In genomic region chr1:2569060-2569459, GRCh38 we compare ENCODE assay signal across 15 cellular contexts. TPM values are rescaled to one million over a fixed set of nuclear protein-coding genes. Genes with fewer than 3 reads are reported as not detected.
DNase-seq lines count a peak whose midpoint lies in the region; ATAC-seq and TF ChIP-seq lines count a peak whose summit lies in the region.
"Had no signal": no experiment of that assay in that cellular context is flagged by ENCODE, and none has a peak within 500 bp of the region (broad histone marks: within the 10 kb centered on the region; RNA-seq: fewer than 3 reads in every experiment).

No MANE protein-coding gene starts in this region.

- H4K20me1 ChIP-seq in BLaER1, result no peaks in the 10 kb centered on the region
- peaks cover 0 to 8% (median 0%) of the 10 kb centered on the region in 11 experiments; a peak in 4 of 22 replicates for H4K20me1 ChIP-seq in BLaER1 treated with 17β-estradiol and CSF1 and Interleukin-3, amounts not matched to agents 10 nM and 100 nM

- peaks cover 40% of the 10 kb centered on the region for H3K4me1 Mint-ChIP-seq in nephron progenitor cell
- H3K4me1 Mint-ChIP-seq in stimulated activated naive B cell treated with anti-CD40 and anti-IgM and Interleukin-4, amounts not matched to agents 10 μg/mL and 1 μg/mL and 100 μg/mL, for 72 hours, result peaks cover 23 to 52% of the 10 kb centered on the region in 2 donors

- TF ChIP-seq CTCF in nephron progenitor cell (IDR thresholded peaks at IDR 0.05) (no peak), omental fat pad (IDR thresholded peaks at IDR 0.05) (no peak)

- no peak overlapping the region for H3K27ac Mint-ChIP-seq in nephron progenitor cell
- peak overlapping the region; percentile 86 for H3K27ac Mint-ChIP-seq in stimulated activated naive B cell treated with anti-CD40 and anti-IgM and Interleukin-4, amounts not matched to agents 10 μg/mL and 1 μg/mL and 100 μg/mL, for 72 hours
- H3K27ac Mint-ChIP-seq: CD8-positive, alpha-beta memory T cell had no signal

- no peak for DNase-seq in nephron progenitor cell
- DNase-seq in stimulated activated naive B cell treated with anti-CD40 and anti-IgM and Interleukin-4, amounts not matched to agents 10 μg/mL and 1 μg/mL and 100 μg/mL, for 72 hours, result no peak
- no peak for DNase-seq in amygdala (lab: John Stamatoyannopoulos, UW)
- DNase-seq in omental fat pad (ENCODE audit: low spot score), result no peak
- DNase-seq: BE2C; Caco-2; CD8-positive, alpha-beta memory T cell; DMS53; GF-D8; GOT3 had no signal

- H3K9me3 ChIP-seq in BLaER1, result peaks cover 13% of the 10 kb centered on the region
- peaks cover 12 to 39% (median 14%) of the 10 kb centered on the region in 11 experiments for H3K9me3 ChIP-seq in BLaER1 treated with 17β-estradiol and CSF1 and Interleukin-3, amounts not matched to agents 10 nM and 100 nM (replicated peaks in 1 of 11)
- H3K9me3 ChIP-seq: BE2C, Caco-2 had no signal

- H3K4me1 ChIP-seq in BLaER1, result peaks cover 58% of the 10 kb centered on the region
- H3K4me1 ChIP-seq in BLaER1 treated with 17β-estradiol and CSF1 and Interleukin-3, amounts not matched to agents 10 nM and 100 nM, result peaks cover 40 to 88% (median 54%) of the 10 kb centered on the region in 10 experiments
- H3K4me1 ChIP-seq: A549, BE2C, Caco-2, HAP-1 had no signal

- H3K9ac ChIP-seq in BLaER1, result no peak overlapping the region
- H3K9ac ChIP-seq in BLaER1 treated with 17β-estradiol and CSF1 and Interleukin-3, amounts not matched to agents 10 nM and 100 nM, result peak overlapping the region in 3 of 11 experiments; percentile 6 to 60 (median 9); a peak in 1 of 22 replicates

- no peak overlapping the region for H3K4me3 ChIP-seq in BLaER1
- H3K4me3 ChIP-seq in BLaER1 treated with 17β-estradiol and CSF1 and Interleukin-3, amounts not matched to agents 10 nM and 100 nM, result no peak overlapping the region
- H3K4me3 ChIP-seq: A549, HAP-1 had no signal

- H3K27ac ChIP-seq in BLaER1, result no peak overlapping the region
- peak overlapping the region in 2 of 11 experiments; percentile 54 to 73; a peak in 4 of 22 replicates for H3K27ac ChIP-seq in BLaER1 treated with 17β-estradiol and CSF1 and Interleukin-3, amounts not matched to agents 10 nM and 100 nM
- H3K27ac ChIP-seq: A549 had no signal

- H3K27me3 ChIP-seq in BLaER1, result no peaks in the 10 kb centered on the region
- no peaks in the 10 kb centered on the region for H3K27me3 ChIP-seq in BLaER1 treated with 17β-estradiol and CSF1 and Interleukin-3, amounts not matched to agents 10 nM and 100 nM
- H3K27me3 ChIP-seq: BE2C had no signal

- H3K4me2 ChIP-seq in BLaER1, result peak overlapping the region; percentile 79
- peak overlapping the region; percentile 68 to 85 (median 72); a peak in 21 of 22 replicates for H3K4me2 ChIP-seq in BLaER1 treated with 17β-estradiol and CSF1 and Interleukin-3, amounts not matched to agents 10 nM and 100 nM
- H3K4me2 ChIP-seq: A549 had no signal

- H3K36me3 ChIP-seq in BLaER1, result no peaks in the 10 kb centered on the region
- H3K36me3 ChIP-seq in BLaER1 treated with 17β-estradiol and CSF1 and Interleukin-3, amounts not matched to agents 10 nM and 100 nM, result peaks cover 0 to 4% (median 0%) of the 10 kb centered on the region in 11 experiments; a peak in 3 of 22 replicates
- H3K36me3 ChIP-seq: BE2C, HAP-1 had no signal

- peak overlapping the region; percentile 40 for H3K4me3 Mint-ChIP-seq in nephron progenitor cell
- H3K4me3 Mint-ChIP-seq in stimulated activated naive B cell treated with anti-CD40 and anti-IgM and Interleukin-4, amounts not matched to agents 10 μg/mL and 1 μg/mL and 100 μg/mL, for 72 hours, result peak overlapping the region in 1 of 2 donors; percentile 13
- H3K4me3 Mint-ChIP-seq: CD8-positive, alpha-beta memory T cell had no signal

- H3K9me3 Mint-ChIP-seq in nephron progenitor cell, result peaks cover 17% of the 10 kb centered on the region
- peaks cover 12 to 16% of the 10 kb centered on the region in 2 donors for H3K9me3 Mint-ChIP-seq in stimulated activated naive B cell treated with anti-CD40 and anti-IgM and Interleukin-4, amounts not matched to agents 10 μg/mL and 1 μg/mL and 100 μg/mL, for 72 hours

- no peaks in the 10 kb centered on the region for H3K36me3 Mint-ChIP-seq in nephron progenitor cell (ENCODE audit: low read depth)
- peaks cover 40 to 54% of the 10 kb centered on the region in 2 donors for H3K36me3 Mint-ChIP-seq in stimulated activated naive B cell treated with anti-CD40 and anti-IgM and Interleukin-4, amounts not matched to agents 10 μg/mL and 1 μg/mL and 100 μg/mL, for 72 hours

- H3K27me3 Mint-ChIP-seq in nephron progenitor cell (ENCODE audit: low read depth, poor library complexity), result peaks cover 11% of the 10 kb centered on the region
- H3K27me3 Mint-ChIP-seq in stimulated activated naive B cell treated with anti-CD40 and anti-IgM and Interleukin-4, amounts not matched to agents 10 μg/mL and 1 μg/mL and 100 μg/mL, for 72 hours, result no peaks in the 10 kb centered on the region
- H3K27me3 Mint-ChIP-seq: CD8-positive, alpha-beta memory T cell had no signal

- ATAC-seq in stimulated activated naive B cell treated with anti-CD40 and anti-IgM and Interleukin-4, amounts not matched to agents 10 μg/mL and 1 μg/mL and 100 μg/mL, for 72 hours (replicated peaks), result no peak
- ATAC-seq in omental fat pad (ENCODE audit: low FRiP score), result no peak

RNA-seq across cellular contexts. Expression of gene TNFRSF14, which starts 12.9 kb away (rescaled TPM):
- total RNA-seq in omental fat pad, result 100 to 1,000 TPM in 1 of 4 donors, 10 to 100 TPM in 3; 26.6 to 108 (median 41.5) TPM

RNA-seq across cellular contexts. Expression of gene PRXL2B, which starts 17.5 kb away (rescaled TPM):
- 10 to 100 TPM in 2 of 4 donors, 1 to 10 TPM in 2; 7.1 to 19.2 (median 8.8) TPM for total RNA-seq in omental fat pad

RNA-seq across cellular contexts. Expression of gene HES5, which starts 39.0 kb away (rescaled TPM):
- total RNA-seq in omental fat pad, result not detected
- total RNA-seq: Caco-2; CD8-positive, alpha-beta memory T cell; HT1080 had no signal

RNA-seq across cellular contexts. Expression of gene PANK4, which starts 42.7 kb away (rescaled TPM):
- total RNA-seq in omental fat pad, result 10 to 100 TPM; 15.1 to 38.1 (median 27.4) TPM
